ENCODE assay signal across 10 cellular contexts in the genomic region with DNA sequence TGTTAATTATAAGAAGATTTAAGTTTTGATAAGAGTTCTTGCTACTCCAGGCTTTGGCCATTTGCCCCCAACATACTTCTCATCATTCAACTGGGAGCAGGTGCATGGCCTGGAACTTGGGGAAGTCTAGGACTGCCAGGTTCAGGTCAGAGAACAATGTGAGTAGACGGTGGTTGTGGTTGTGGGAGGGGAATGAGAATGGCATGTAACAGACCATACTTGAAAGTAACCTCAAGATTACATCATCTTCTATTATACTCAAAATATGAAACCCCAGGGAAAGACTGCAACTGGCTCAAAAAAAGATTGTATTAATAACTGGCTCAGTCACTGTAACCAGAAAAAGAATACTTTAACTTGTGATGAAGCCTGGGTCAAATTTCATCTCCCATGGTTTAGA.
DNase-seq lines count a peak whose midpoint lies in the region; ATAC-seq, FAIRE-seq and TF ChIP-seq lines count a peak whose summit lies in the region.
"Had no signal": no experiment of that assay in that cellular context is flagged by ENCODE, and none has a peak within 500 bp of the region (broad histone marks: within the 10 kb centered on the region; RNA-seq: fewer than 3 reads in every experiment).

No MANE protein-coding gene starts in this region.

- no TSS peak for BruUV-seq in HepG2 (replicated peaks; lab: Mats Ljungman, UMichigan)

- no peaks in the 10 kb centered on the region for H3K36me3 ChIP-seq in HepG2 (replicated peaks in 1 of 2; ENCODE audit: control insufficient read depth in 1 of 2, insufficient read depth in 2 of 2, low read length in 2 of 2)
- H3K36me3 ChIP-seq: ovary had no signal

- TF ChIP-seq CTCF in NB4 (IDR thresholded peaks at IDR 0.05; ENCODE audit: low read depth, low read length) (no peak), HepG2 (CRISPR knock-in tag; IDR thresholded peaks at IDR 0.05) (no peak)

- WGBS in HepG2 (ENCODE audit: low lambda C conversion rate), result 0% methylated on average over 1 of the region's 1 CpG

- in situ Hi-C loops in HepG2 (cut with HindIII; ENCODE audit: extremely low pct_ligation_motif_present, low pct_unique_long_range_greater_than_20kb), result no loop called here

- no peak overlapping the region for H3K27ac ChIP-seq in HepG2 (ENCODE audit: extremely low read length, insufficient read depth, low read length)
- H3K27ac ChIP-seq: ovary had no signal

- H2AFZ ChIP-seq in HepG2 (ENCODE audit: low read length), result no peak overlapping the region

- H3K9me3 ChIP-seq in HepG2 (ENCODE audit: low read length), result peaks cover 14% of the 10 kb centered on the region
- H3K9me3 ChIP-seq: ovary had no signal

- no peaks in the 10 kb centered on the region for H4K20me1 ChIP-seq in HepG2 (ENCODE audit: insufficient read depth, low read length)

- H3K4me1 ChIP-seq in HepG2 (ENCODE audit: insufficient read depth, low read length), result no peaks in the 10 kb centered on the region

- intact Hi-C loops in posterior cingulate gyrus (cut with DNase I), result no loop called here
- intact Hi-C loops in left cardiac atrium (cut with DNase I), result no loop called here
- intact Hi-C loops in HepG2 (cut with micrococcal nuclease; ENCODE audit: unreplicated experiment), result no loop called here

- no peak for TF ChIP-seq RAD21 in HepG2 (CRISPR knock-in tag; IDR thresholded peaks at IDR 0.05)

- H3K4me3 ChIP-seq in NB4 (ENCODE audit: low read depth, low read length), result no peak overlapping the region
- no peak overlapping the region for H3K4me3 ChIP-seq in HepG2 (replicated peaks in 1 of 3; ENCODE audit: insufficient read depth in 1 of 3, low read depth in 2 of 3, low read length in 3 of 3)
- H3K4me3 ChIP-seq: ovary had no signal

- no peaks in the 10 kb centered on the region for H3K79me2 ChIP-seq in HepG2 (ENCODE audit: insufficient read depth, low read length)

- ATAC-seq in GM18519 (IDR thresholded peaks at IDR 0.05; ENCODE audit: low FRiP score, unreplicated experiment), result peak; percentile 54
- peak; percentile 64 for ATAC-seq in HG02588 (IDR thresholded peaks at IDR 0.05; ENCODE audit: unreplicated experiment)
- ATAC-seq in left cardiac atrium, result no peak
- ATAC-seq in HepG2, result no peak

- H3K27me3 ChIP-seq in HepG2 (ENCODE audit: control insufficient read depth in 1 of 2, insufficient read depth in 2 of 2, low read length in 2 of 2), result no peaks in the 10 kb centered on the region
- H3K27me3 ChIP-seq: ovary had no signal

- POLR2A ChIA-PET in HepG2 (lab: Yijun Ruan, JAX), result no interaction called here

- DNase-seq in NB4 (ENCODE audit: low read depth) (peak; percentile 38), fibroblast of the conjunctiva (ENCODE audit: low read depth) (peak; percentile 6), posterior cingulate gyrus (no peak), COLO668 (lab: John Stamatoyannopoulos, UW; ENCODE audit: unreplicated experiment) (no peak), left cardiac atrium (no peak), HepG2 (ENCODE audit: low spot score) (no peak)
- DNase-seq: NCI-H1417 treated with DMSO at 0.1 percent for 48 hours, ovary had no signal

- CTCF ChIA-PET in HepG2 (lab: Yijun Ruan, JAX; ENCODE audit: low intra/inter-chr PET ratio, low total read pairs), result no interaction called here

- TF ChIP-seq EP300 in HepG2 (IDR thresholded peaks at IDR 0.05; ENCODE audit: low read depth in 2 of 2, low read length in 2 of 2) (no peak), HepG2 (CRISPR knock-in tag; IDR thresholded peaks at IDR 0.05; ENCODE audit: borderline replicate concordance) (no peak)

- H3K9ac ChIP-seq in HepG2 (ENCODE audit: insufficient read depth, low read depth, low read length), result no peak overlapping the region

- TF ChIP-seq POLR2A in NB4 (IDR thresholded peaks at IDR 0.05; ENCODE audit: extremely low read depth, insufficient read length) (no peak), HepG2 (IDR thresholded peaks at IDR 0.05; ENCODE audit: insufficient read depth in 1 of 2, low read depth in 2 of 2, low read length in 2 of 2) (no peak)

- H3K4me2 ChIP-seq in HepG2 (ENCODE audit: low read depth, low read length), result no peak overlapping the region

- no peak for FAIRE-seq in HepG2 (lab: Jason Lieb, UNC)

TF ChIP-seq in HepG2, 621 proteins besides CTCF, POLR2A, EP300 and RAD21:
- TF ChIP-seq, protein P1, sequence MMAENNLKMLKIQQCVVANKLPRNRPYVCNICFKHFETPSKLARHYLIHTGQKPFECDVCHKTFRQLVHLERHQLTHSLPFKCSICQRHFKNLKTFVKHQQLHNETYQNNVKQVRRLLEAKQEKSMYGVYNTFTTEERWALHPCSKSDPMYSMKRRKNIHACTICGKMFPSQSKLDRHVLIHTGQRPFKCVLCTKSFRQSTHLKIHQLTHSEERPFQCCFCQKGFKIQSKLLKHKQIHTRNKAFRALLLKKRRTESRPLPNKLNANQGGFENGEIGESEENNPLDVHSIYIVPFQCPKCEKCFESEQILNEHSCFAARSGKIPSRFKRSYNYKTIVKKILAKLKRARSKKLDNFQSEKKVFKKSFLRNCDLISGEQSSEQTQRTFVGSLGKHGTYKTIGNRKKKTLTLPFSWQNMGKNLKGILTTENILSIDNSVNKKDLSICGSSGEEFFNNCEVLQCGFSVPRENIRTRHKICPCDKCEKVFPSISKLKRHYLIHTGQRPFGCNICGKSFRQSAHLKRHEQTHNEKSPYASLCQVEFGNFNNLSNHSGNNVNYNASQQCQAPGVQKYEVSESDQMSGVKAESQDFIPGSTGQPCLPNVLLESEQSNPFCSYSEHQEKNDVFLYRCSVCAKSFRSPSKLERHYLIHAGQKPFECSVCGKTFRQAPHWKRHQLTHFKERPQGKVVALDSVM (CRISPR knock-in tag; IDR thresholded peaks at IDR 0.05), result no peak
- TF ChIP-seq ATAD3A (CRISPR knock-in tag; IDR thresholded peaks at IDR 0.05) (no peak), ZNF615 (CRISPR knock-in tag; IDR thresholded peaks at IDR 0.05; ENCODE audit: borderline replicate concordance) (no peak), FOXK1 (CRISPR knock-in tag; IDR thresholded peaks at IDR 0.05; ENCODE audit: borderline replicate concordance, low read depth) (no peak)

Comparison
In these comparisons a context has a peak if more than half of its experiments do, and no peak if none do; other contexts are left out.
1. ATAC-seq: peak in GM18519 (single experiment) and HG02588 (single experiment); none in left cardiac atrium (0 of 2) and HepG2 (single experiment).
2. DNase-seq: peak in NB4 (single experiment) and fibroblast of the conjunctiva (single experiment); none in posterior cingulate gyrus (0 of 10), COLO668 (single experiment), left cardiac atrium (single experiment) and HepG2 (single experiment).